Comparison of ENCODE assay signal across 9 cellular contexts in the genomic region with DNA sequence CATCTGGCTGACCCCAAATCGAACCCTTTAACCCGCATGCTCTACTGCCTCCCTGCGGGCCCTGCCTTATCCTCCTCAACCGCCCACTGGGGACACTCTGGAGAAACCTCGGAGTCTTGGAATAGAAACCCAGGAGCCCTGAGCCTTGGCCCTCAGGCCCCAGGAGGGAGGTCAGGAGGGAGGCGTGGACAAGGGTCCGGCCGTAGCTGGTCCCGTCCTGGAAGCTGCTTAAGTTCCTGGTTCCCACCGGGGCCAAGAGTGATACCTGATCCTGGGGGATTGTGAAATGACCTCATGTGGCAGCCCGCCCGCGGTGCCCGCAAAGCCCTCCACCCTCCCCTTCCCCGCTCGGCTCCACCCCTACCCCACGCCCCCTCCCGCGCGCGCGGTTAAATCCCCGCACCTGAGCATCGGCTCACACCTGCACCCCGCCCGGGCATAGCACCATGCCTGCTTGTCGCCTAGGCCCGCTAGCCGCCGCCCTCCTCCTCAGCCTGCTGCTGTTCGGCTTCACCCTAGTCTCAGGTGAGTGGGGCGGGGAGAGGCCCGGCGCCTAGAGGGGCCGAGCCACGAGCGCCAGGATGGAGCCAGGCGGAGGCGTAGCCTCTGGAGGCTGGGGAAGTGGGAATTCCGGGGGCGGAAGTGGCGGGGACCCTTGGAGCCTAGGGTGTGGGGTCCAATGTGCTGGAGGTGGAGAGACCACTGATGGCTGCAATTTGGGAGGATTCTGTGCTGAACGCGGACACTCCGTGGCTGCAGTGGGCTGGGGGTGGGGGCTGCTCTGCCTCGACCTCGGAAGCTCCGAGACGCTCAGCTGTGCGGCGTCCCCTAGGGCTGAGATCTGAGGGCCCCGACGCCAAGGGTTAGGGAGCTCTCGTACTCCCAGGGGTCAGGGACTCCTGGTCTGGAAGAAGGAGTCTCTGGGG. TPM values are rescaled to one million over a fixed set of nuclear protein-coding genes. Genes with fewer than 3 reads are reported as not detected.
A peak's percentile ranks its signal among the peaks of the same experiment; 100 is the strongest.
DNase-seq lines count a peak whose midpoint lies in the region; ATAC-seq and TF ChIP-seq lines count a peak whose summit lies in the region.
"Had no signal": no experiment of that assay in that cellular context is flagged by ENCODE, and none has a peak within 500 bp of the region (broad histone marks: within the 10 kb centered on the region; RNA-seq: fewer than 3 reads in every experiment).

A gene with protein sequence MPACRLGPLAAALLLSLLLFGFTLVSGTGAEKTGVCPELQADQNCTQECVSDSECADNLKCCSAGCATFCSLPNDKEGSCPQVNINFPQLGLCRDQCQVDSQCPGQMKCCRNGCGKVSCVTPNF (plus strand): TSS at position 418 of the 926 bp plus-strand sequence. CDS start 29 bp downstream, at position 447.

- ATAC-seq in GM18517 (IDR thresholded peaks at IDR 0.05; ENCODE audit: unreplicated experiment) = no peak
- ATAC-seq in GM19023 (IDR thresholded peaks at IDR 0.05; ENCODE audit: unreplicated experiment) = no peak

- DNase-seq in GM12865 (ENCODE audit: low read depth) (no peak), NCI-H1930 (lab: John Stamatoyannopoulos, UW) (peak; percentile 40 to 49), coronary artery (ENCODE audit: low spot score) (no peak), ureter (ENCODE audit: low spot score) (peak; percentile 65), hippocampal formation (lab: John Stamatoyannopoulos, UW) (no peak)

- no peaks in the 10 kb centered on the region for H3K4me1 ChIP-seq in mesodermal cell (ENCODE audit: control insufficient read depth, insufficient read depth, low read length, poor library complexity, severe bottlenecking)

- H3K4me3 ChIP-seq in GM12865 (ENCODE audit: low read depth, low read length) (peak within 1 kb of the TSS; percentile 18; the same call in 1 of the 2 replicates), coronary artery (peak within 1 kb of the TSS; percentile 71), mesodermal cell (ENCODE audit: extremely low read depth, insufficient read depth, low read length, poor library complexity, severe bottlenecking) (peak within 1 kb of the TSS; percentile 44)

- WGBS in mesodermal cell (ENCODE audit: insufficient coverage in 2 of 2), 2 experiments = 4 to 7% methylated on average over 34 to 37 of the region's 54 CpGs

- H3K27ac ChIP-seq in coronary artery (no peak within 1 kb of the TSS), mesodermal cell (ENCODE audit: low read depth, low read length, severe bottlenecking) (peak within 1 kb of the TSS; percentile 13)

- H3K9me3 ChIP-seq in mesodermal cell (ENCODE audit: control insufficient read depth, low read length) = no peaks in the 10 kb centered on the region

- H3K36me3 ChIP-seq in mesodermal cell (ENCODE audit: control insufficient read depth, insufficient read depth, low read length) = no peaks in the 10 kb centered on the region

- TF ChIP-seq CTCF in GM12865 (IDR thresholded peaks at IDR 0.05; ENCODE audit: insufficient read depth, low read depth, low read length, missing control alignments) (no peak), coronary artery (IDR thresholded peaks at IDR 0.05) (no peak)

RNA-seq across cellular contexts. Expression of the gene that starts here (rescaled TPM):
- polyA plus RNA-seq in mesodermal cell (2013, experiment 1 of 2) = 11.5 TPM
- 6.1 TPM for polyA plus RNA-seq in mesodermal cell (2013, experiment 2 of 2)
- total RNA-seq in ureter = 244 TPM
- total RNA-seq: NCI-H460 had no signal

Comparison
In these comparisons a context has a peak if more than half of its experiments do, and no peak if none do; other contexts are left out.
1. DNase-seq: peak in NCI-H1930 (2 of 2) and ureter (single experiment); none in GM12865 (single experiment), coronary artery (single experiment) and hippocampal formation (0 of 2).
2. H3K4me3 ChIP-seq: peak in every context shown above with its lines; median percentile 71 in coronary artery; 44 in mesodermal cell; 18 in GM12865.